ENCODE assay signal across 12 cellular contexts in genomic region chr11:34823639-34824038, GRCh38.
DNase-seq lines count a peak whose midpoint lies in the region; ATAC-seq and TF ChIP-seq lines count a peak whose summit lies in the region.
"Had no signal": no experiment of that assay in that cellular context is flagged by ENCODE, and none has a peak within 500 bp of the region (broad histone marks: within the 10 kb centered on the region; RNA-seq: fewer than 3 reads in every experiment).

No MANE protein-coding gene starts in this region.

- no peak overlapping the region for H3K4me3 ChIP-seq in right atrium auricular region
- H3K4me3 ChIP-seq: SK-N-MC had no signal

- ATAC-seq in left cardiac atrium (peak; percentile 31 to 62), GM21528 (IDR thresholded peaks at IDR 0.05; ENCODE audit: low FRiP score, unreplicated experiment) (no peak)
- ATAC-seq: PC-3 had no signal

- H3K9me3 ChIP-seq in right atrium auricular region: no peaks in the 10 kb centered on the region

- DNase-seq in left cardiac atrium: no peak
- no peak for DNase-seq in right atrium auricular region (ENCODE audit: low spot score)
- peak; percentile 84 for DNase-seq in pons (ENCODE audit: low spot score)
- no peak for DNase-seq in COR-L47 (lab: John Stamatoyannopoulos, UW)
- no peak for DNase-seq in HK-2 (ENCODE audit: unreplicated experiment)
- DNase-seq in NCI-H1930 (lab: John Stamatoyannopoulos, UW): no peak
- DNase-seq: NCI-H1048, NCI-H2107, PC-3 had no signal

- H3K36me3 ChIP-seq in right atrium auricular region: no peaks in the 10 kb centered on the region

- H3K27ac ChIP-seq in right atrium auricular region (no peak overlapping the region), layer of hippocampus (ENCODE audit: low read depth, low read length) (peak overlapping the region; percentile 12)
- H3K27ac ChIP-seq: SK-N-MC had no signal

- intact Hi-C loops in left cardiac atrium (cut with DNase I): no loop called here

- no peak for TF ChIP-seq CTCF in right atrium auricular region (IDR thresholded peaks at IDR 0.05)

- H3K27me3 ChIP-seq in right atrium auricular region (no peaks in the 10 kb centered on the region), layer of hippocampus (ENCODE audit: control insufficient read depth, insufficient read depth, low read length) (no peaks in the 10 kb centered on the region)

- H3K4me1 ChIP-seq in right atrium auricular region: no peaks in the 10 kb centered on the region
